In genomic region chr6:14441371-14441781, GRCh38 we compare ENCODE assay signal across 10 cellular contexts.
DNase-seq lines count a peak whose midpoint lies in the region; ATAC-seq and TF ChIP-seq lines count a peak whose summit lies in the region.
"Had no signal": no experiment of that assay in that cellular context is flagged by ENCODE, and none has a peak within 500 bp of the region (broad histone marks: within the 10 kb centered on the region; RNA-seq: fewer than 3 reads in every experiment).

No MANE protein-coding gene starts in this region.

- H3K4me3 ChIP-seq in adipocyte (ENCODE audit: low read length): peak overlapping the region; percentile 68
- no peak overlapping the region for H3K4me3 ChIP-seq in aorta (ENCODE audit: low read length in 2 of 2)

- ATAC-seq in Right ventricle myocardium inferior: peak; percentile 90
- ATAC-seq in aorta (ENCODE audit: low FRiP score): peak; percentile 47

- H3K4me1 ChIP-seq in adipocyte (ENCODE audit: control insufficient read depth, insufficient read depth, low read length) (peaks cover 22% of the 10 kb centered on the region), aorta (ENCODE audit: control insufficient read depth in 1 of 2, insufficient read depth in 2 of 2, low read length in 2 of 2) (peaks cover 0 to 2% of the 10 kb centered on the region in 2 donors)

- H3K27ac Mint-ChIP-seq in chondrocyte (ENCODE audit: unreplicated experiment): no peak overlapping the region

- H3K27me3 Mint-ChIP-seq in chondrocyte (ENCODE audit: low read depth): no peaks in the 10 kb centered on the region
- H3K27me3 Mint-ChIP-seq: central memory CD8-positive, alpha-beta T cell had no signal

- no peaks in the 10 kb centered on the region for H3K9me3 Mint-ChIP-seq in chondrocyte (ENCODE audit: low read depth)
- H3K9me3 Mint-ChIP-seq: central memory CD8-positive, alpha-beta T cell had no signal

- H3K4me1 Mint-ChIP-seq in chondrocyte (ENCODE audit: low read depth): peaks cover 14% of the 10 kb centered on the region
- H3K4me1 Mint-ChIP-seq: central memory CD8-positive, alpha-beta T cell had no signal

- H3K36me3 ChIP-seq in adipocyte (ENCODE audit: control insufficient read depth, insufficient read depth, low read length, severe bottlenecking): no peaks in the 10 kb centered on the region
- H3K36me3 ChIP-seq in aorta (ENCODE audit: control insufficient read depth in 1 of 2, insufficient read depth in 2 of 2, low read length in 1 of 2): no peaks in the 10 kb centered on the region

- no peaks in the 10 kb centered on the region for H3K9me3 ChIP-seq in adipocyte (ENCODE audit: control insufficient read depth, low read length)
- H3K9me3 ChIP-seq in aorta (ENCODE audit: control insufficient read depth, low read length): no peaks in the 10 kb centered on the region

- no peaks in the 10 kb centered on the region for H3K36me3 Mint-ChIP-seq in chondrocyte (ENCODE audit: low read depth)

- 13 to 15% methylated on average over 5 of the region's 5 CpGs for WGBS in aorta, 2 donors

- H3K9ac ChIP-seq in adipocyte (ENCODE audit: low read length): peak overlapping the region; percentile 67

- intact Hi-C loops in Right ventricle myocardium inferior (cut with DNase I): no loop called here
- intact Hi-C loops in cardiac septum (cut with DNase I): no loop called here
- intact Hi-C loops in aorta (cut with DNase I): no loop called here

- H3K27me3 ChIP-seq in adipocyte (replicated peaks; ENCODE audit: control insufficient read depth, insufficient read depth, low read length) (no peaks in the 10 kb centered on the region), aorta (ENCODE audit: control insufficient read depth in 1 of 2, insufficient read depth in 2 of 2, low read length in 1 of 2) (no peaks in the 10 kb centered on the region)

- no peak for DNase-seq in Right ventricle myocardium inferior (ENCODE audit: missing footprints)
- DNase-seq in cardiac septum (ENCODE audit: low spot score): no peak
- DNase-seq in adipocyte (ENCODE audit: low read depth): peak; percentile 42
- peak; percentile 72 for DNase-seq in medulla oblongata (ENCODE audit: extremely low spot score)
- DNase-seq in aorta: no peak
- no peak for DNase-seq in RKO (ENCODE audit: low spot score)
- no peak for DNase-seq in chondrocyte (ENCODE audit: low spot score)
- DNase-seq in SHP77 (lab: John Stamatoyannopoulos, UW): no peak
- DNase-seq: T-helper 2 cell had no signal

- H3K27ac ChIP-seq in aorta (ENCODE audit: low read depth in 1 of 2, low read length in 2 of 2): no peak overlapping the region

- no peak for TF ChIP-seq CTCF in chondrocyte (IDR thresholded peaks at IDR 0.05)

- no peak overlapping the region for H3K4me3 Mint-ChIP-seq in chondrocyte (ENCODE audit: unreplicated experiment)
- H3K4me3 Mint-ChIP-seq: central memory CD8-positive, alpha-beta T cell had no signal

Comparison
In these comparisons a context has a peak if more than half of its experiments do, and no peak if none do; other contexts are left out.
1. DNase-seq: peak in adipocyte (single experiment) and medulla oblongata (single experiment); none in Right ventricle myocardium inferior (single experiment), cardiac septum (single experiment), aorta (0 of 2), RKO (single experiment), chondrocyte (single experiment) and SHP77 (0 of 2).